ENCODE assay signal across 23 cellular contexts in genomic region chr12:130981947-130982346, GRCh38. TPM values are rescaled to one million over a fixed set of nuclear protein-coding genes. Genes with fewer than 3 reads are reported as not detected.
"Had no signal": no experiment of that assay in that cellular context is flagged by ENCODE, and none has a peak within 500 bp of the region (broad histone marks: within the 10 kb centered on the region; RNA-seq: fewer than 3 reads in every experiment).

No MANE protein-coding gene starts in this region.

- H3K9me3 ChIP-seq: right lobe of liver, stomach, suprapubic skin had no signal

- DNase-seq: activated CD4-positive, alpha-beta T cell treated with anti-CD3 and anti-CD28 coated beads for 4 hours; activated CD4-positive, alpha-beta T cell treated with anti-CD3 and anti-CD28 coated beads, Interleukin-2, amount 50 U/mL, for 48 hours; activated gamma-delta T cell; activated naive CD4-positive, alpha-beta T cell treated with anti-CD3 and anti-CD28 coated beads, Interleukin-2, amount 50 U/mL, for 16 hours; activated naive CD8-positive, alpha-beta T cell treated with anti-CD3 and anti-CD28 coated beads, Interleukin-2, amount 50 U/mL, for 24 hours; dermis blood vessel endothelial cell; effector CD8-positive, alpha-beta T cell; foreskin keratinocyte; immature natural killer cell; kidney glomerular epithelial cell; nucleus accumbens; right lobe of liver; small intestine; stimulated activated CD4-positive, alpha-beta T cell treated with anti-CD3 and anti-CD28 coated beads, Interleukin-2, amount 100 ng/mL, for 24 hours; stomach; T-helper 1 cell; trophoblast cell had no signal

- H3K4me1 Mint-ChIP-seq: immature natural killer cell had no signal

- H3K9me3 Mint-ChIP-seq: activated naive CD8-positive, alpha-beta T cell treated with anti-CD3 and anti-CD28 coated beads, Interleukin-2, amount 50 U/mL, for 24 hours; immature natural killer cell; nephron; stimulated activated memory B cell treated with anti-CD40 and anti-IgM and Interleukin-4, amounts not matched to agents 10 μg/mL and 1 μg/mL and 100 μg/mL, for 72 hours; WTC11 had no signal

- H3K4me3 ChIP-seq: cardiac muscle cell, right lobe of liver, stomach, suprapubic skin had no signal

- H3K4me3 Mint-ChIP-seq: activated naive CD8-positive, alpha-beta T cell treated with anti-CD3 and anti-CD28 coated beads, Interleukin-2, amount 50 U/mL, for 24 hours; immature natural killer cell; nephron; stimulated activated memory B cell treated with anti-CD40 and anti-IgM and Interleukin-4, amounts not matched to agents 10 μg/mL and 1 μg/mL and 100 μg/mL, for 72 hours; WTC11 had no signal

- H3K36me3 Mint-ChIP-seq: immature natural killer cell; stimulated activated memory B cell treated with anti-CD40 and anti-IgM and Interleukin-4, amounts not matched to agents 10 μg/mL and 1 μg/mL and 100 μg/mL, for 72 hours; WTC11 had no signal

- ATAC-seq: activated naive CD8-positive, alpha-beta T cell treated with anti-CD3 and anti-CD28 coated beads, Interleukin-2, amount 50 U/mL, for 24 hours; foreskin keratinocyte; stimulated activated memory B cell treated with anti-CD40 and anti-IgM and Interleukin-4, amounts not matched to agents 10 μg/mL and 1 μg/mL and 100 μg/mL, for 72 hours; WTC11 had no signal

- H3K27ac ChIP-seq: foreskin keratinocyte, right lobe of liver, stomach, suprapubic skin had no signal

- H3K27me3 ChIP-seq: cardiac muscle cell, foreskin keratinocyte, right lobe of liver had no signal

- H3K27ac Mint-ChIP-seq: activated naive CD8-positive, alpha-beta T cell treated with anti-CD3 and anti-CD28 coated beads, Interleukin-2, amount 50 U/mL, for 24 hours; immature natural killer cell; stimulated activated memory B cell treated with anti-CD40 and anti-IgM and Interleukin-4, amounts not matched to agents 10 μg/mL and 1 μg/mL and 100 μg/mL, for 72 hours; WTC11 had no signal

- H3K36me3 ChIP-seq: right lobe of liver, stomach, suprapubic skin had no signal

- H3K4me1 ChIP-seq: foreskin keratinocyte, right lobe of liver had no signal

RNA-seq across cellular contexts. Expression of gene ADGRD1, which starts 28.2 kb away (rescaled TPM):
- total RNA-seq: foreskin keratinocyte, glomerular endothelial cell had no signal
